9 cellular contexts compared by ENCODE assay signal in genomic region chr11:5380740-5381342, GRCh38. TPM values are rescaled to one million over a fixed set of nuclear protein-coding genes. Genes with fewer than 3 reads are reported as not detected.
DNase-seq lines count a peak whose midpoint lies in the region; ATAC-seq and TF ChIP-seq lines count a peak whose summit lies in the region.
"Had no signal": no experiment of that assay in that cellular context is flagged by ENCODE, and none has a peak within 500 bp of the region (broad histone marks: within the 10 kb centered on the region; RNA-seq: fewer than 3 reads in every experiment).

No MANE protein-coding gene starts in this region.

- TF ChIP-seq CTCF in breast epithelium (IDR thresholded peaks at IDR 0.05) (peak in 2 of 3 donors; percentile 28 to 47), stomach (IDR thresholded peaks at IDR 0.05) (peak in 5 of 7 experiments; percentile 6 to 57 (median 50))

- TF ChIP-seq EP300 in stomach (IDR thresholded peaks at IDR 0.05): no peak

- ATAC-seq in GM21390 (IDR thresholded peaks at IDR 0.05; ENCODE audit: unreplicated experiment) (peak; percentile 90), left colon (peak; percentile 64)

- intact Hi-C loops in breast epithelium (cut with DNase I; ENCODE audit: low total_unique reads) (no loop called here), left colon (cut with DNase I, micrococcal nuclease) (no loop called here), stomach (cut with DNase I; ENCODE audit: low total_unique reads) (no loop called here)

- H3K4me3 ChIP-seq in breast epithelium (no peak overlapping the region), stomach (no peak overlapping the region)

- H3K36me3 ChIP-seq in breast epithelium: no peaks in the 10 kb centered on the region
- no peaks in the 10 kb centered on the region for H3K36me3 ChIP-seq in stomach

- WGBS in stomach, 5 donors: 69 to 77% (median 74%) methylated on average over 4 of the region's 4 CpGs

- H3K4me1 ChIP-seq in breast epithelium: no peaks in the 10 kb centered on the region
- no peaks in the 10 kb centered on the region for H3K4me1 ChIP-seq in stomach

- peak; percentile 1 for DNase-seq in NCI-H2107 treated with DMSO at 0.1 percent for 48 hours (lab: John Stamatoyannopoulos, UW; ENCODE audit: unreplicated experiment)
- no peak for DNase-seq in NCI-H2107 (lab: John Stamatoyannopoulos, UW)
- peak; percentile 35 for DNase-seq in HK-2 (ENCODE audit: unreplicated experiment)
- DNase-seq in RKO (ENCODE audit: low spot score): peak; percentile 69
- peak in 1 of 2 donors; percentile 49 for DNase-seq in breast epithelium (ENCODE audit: low spot score in 2 of 2)
- DNase-seq in left colon: peak in 1 of 2 donors; percentile 20
- DNase-seq in stomach: peak; percentile 54

- H3K27me3 ChIP-seq in breast epithelium (no peaks in the 10 kb centered on the region), stomach (no peaks in the 10 kb centered on the region)

- TF ChIP-seq POLR2A in breast epithelium (IDR thresholded peaks at IDR 0.05) (no peak), stomach (IDR thresholded peaks at IDR 0.05) (no peak)

- no peaks in the 10 kb centered on the region for H3K9me3 ChIP-seq in breast epithelium
- no peaks in the 10 kb centered on the region for H3K9me3 ChIP-seq in stomach

- H3K27ac ChIP-seq in breast epithelium: no peak overlapping the region
- H3K27ac ChIP-seq in stomach: no peak overlapping the region

RNA-seq across cellular contexts. Expression of gene OR51M1, which starts 2.8 kb away (rescaled TPM):
- not detected for total RNA-seq in breast epithelium
- total RNA-seq in left colon: not detected
- not detected for total RNA-seq in stomach
- polyA plus RNA-seq in stomach: not detected
- total RNA-seq: CD4-positive, CD25-positive, alpha-beta regulatory T cell had no signal
- polyA plus RNA-seq: CD4-positive, CD25-positive, alpha-beta regulatory T cell had no signal

RNA-seq across cellular contexts. Expression of gene OR51B6, which starts 29.5 kb away (rescaled TPM):
- total RNA-seq in breast epithelium: not detected
- not detected for total RNA-seq in left colon
- not detected for total RNA-seq in stomach
- polyA plus RNA-seq in stomach: not detected
- total RNA-seq: CD4-positive, CD25-positive, alpha-beta regulatory T cell had no signal
- polyA plus RNA-seq: CD4-positive, CD25-positive, alpha-beta regulatory T cell had no signal

RNA-seq across cellular contexts. Expression of gene OR51B5, which starts 37.5 kb away (rescaled TPM):
- total RNA-seq in breast epithelium: 1 to 10 TPM in 2 of 3 donors, under 1 TPM in 1; 0.32 to 2.3 (median 1.0) TPM
- not detected for total RNA-seq in left colon
- 1 to 10 TPM in 1 of 5 donors, under 1 TPM in 1, not detected in 3; 0.92 to 1.2 TPM for total RNA-seq in stomach
- not detected for polyA plus RNA-seq in stomach
- total RNA-seq: CD4-positive, CD25-positive, alpha-beta regulatory T cell had no signal

RNA-seq across cellular contexts. Expression of gene OR51Q1, which starts 41.1 kb away (rescaled TPM):
- total RNA-seq in breast epithelium (not detected), left colon (not detected), stomach (not detected)
- polyA plus RNA-seq in stomach: not detected
- total RNA-seq: CD4-positive, CD25-positive, alpha-beta regulatory T cell had no signal
- polyA plus RNA-seq: CD4-positive, CD25-positive, alpha-beta regulatory T cell had no signal

RNA-seq across cellular contexts. Expression of gene OR51B2, which starts 56.7 kb away (rescaled TPM):
- 1 to 10 TPM in 1 of 3 donors, not detected in 2; 1.6 TPM for total RNA-seq in breast epithelium
- total RNA-seq in left colon: not detected
- total RNA-seq in stomach: under 1 TPM in 1 of 5 donors, not detected in 4; 0.92 TPM
- polyA plus RNA-seq in stomach: not detected
- total RNA-seq: CD4-positive, CD25-positive, alpha-beta regulatory T cell had no signal
- polyA plus RNA-seq: CD4-positive, CD25-positive, alpha-beta regulatory T cell had no signal
